Comparison of ENCODE assay signal across 17 cellular contexts in the genomic region with DNA sequence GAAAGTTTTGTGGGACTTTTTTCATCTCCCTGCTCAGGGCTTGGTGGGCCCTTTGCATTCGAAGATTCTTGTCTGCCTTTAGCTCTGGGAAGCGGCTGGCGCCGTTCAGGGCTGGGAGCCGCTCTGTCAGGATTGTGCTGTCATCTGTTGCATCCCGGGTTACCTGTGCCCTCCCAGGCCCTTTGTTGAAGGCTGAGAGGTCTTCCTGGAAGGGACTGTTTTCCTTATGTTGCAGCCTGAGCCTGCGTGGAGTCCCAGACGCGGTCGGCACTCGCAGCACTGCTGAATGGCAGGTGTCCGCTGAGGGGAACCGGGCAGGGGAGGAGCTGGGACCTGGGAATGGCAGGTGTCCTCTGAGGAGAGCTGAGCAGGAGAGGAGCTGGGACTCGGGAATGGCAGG. TPM values are rescaled to one million over a fixed set of nuclear protein-coding genes. Genes with fewer than 3 reads are reported as not detected.
DNase-seq lines count a peak whose midpoint lies in the region; ATAC-seq and TF ChIP-seq lines count a peak whose summit lies in the region.
"Had no signal": no experiment of that assay in that cellular context is flagged by ENCODE, and none has a peak within 500 bp of the region (broad histone marks: within the 10 kb centered on the region; RNA-seq: fewer than 3 reads in every experiment).

No MANE protein-coding gene starts in this region.

- intact Hi-C loops in right cardiac atrium (cut with DNase I) (no loop called here), left ventricle myocardium superior (cut with micrococcal nuclease) (no loop called here), lower lobe of right lung (cut with DNase I) (no loop called here)

- H3K27me3 ChIP-seq in right cardiac atrium (ENCODE audit: control insufficient read depth, insufficient read depth): no peaks in the 10 kb centered on the region
- H3K27me3 ChIP-seq in lower lobe of right lung (ENCODE audit: low read depth): no peaks in the 10 kb centered on the region
- H3K27me3 ChIP-seq: sigmoid colon had no signal

- no peaks in the 10 kb centered on the region for H3K36me3 ChIP-seq in lower lobe of right lung
- H3K36me3 ChIP-seq: sigmoid colon, thoracic aorta had no signal

- no peaks in the 10 kb centered on the region for H3K9me3 ChIP-seq in right cardiac atrium (ENCODE audit: control insufficient read depth, low read length)
- H3K9me3 ChIP-seq in lower lobe of right lung: no peaks in the 10 kb centered on the region
- H3K9me3 ChIP-seq: sigmoid colon, thoracic aorta had no signal

- H3K27ac ChIP-seq in right cardiac atrium (ENCODE audit: low read length): no peak overlapping the region
- H3K27ac ChIP-seq in lower lobe of right lung: no peak overlapping the region
- H3K27ac ChIP-seq: sigmoid colon, SK-N-MC, thoracic aorta had no signal

- WGBS in right cardiac atrium: 82% methylated on average over 14 of the region's 14 CpGs

- H3K4me1 ChIP-seq in right cardiac atrium (ENCODE audit: control insufficient read depth, insufficient read depth, low read length) (peaks cover 14% of the 10 kb centered on the region), lower lobe of right lung (peaks cover 27% of the 10 kb centered on the region)

- no peak for TF ChIP-seq CTCF in lower lobe of right lung (IDR thresholded peaks at IDR 0.05)

- H3K4me3 ChIP-seq in right cardiac atrium (ENCODE audit: low read length): no peak overlapping the region
- H3K4me3 ChIP-seq in lower lobe of right lung: no peak overlapping the region
- H3K4me3 ChIP-seq: sigmoid colon, SK-N-MC, thoracic aorta had no signal

- DNase-seq in NCI-H1105 treated with DMSO at 0.1 percent for 48 hours (lab: John Stamatoyannopoulos, UW) (peak; percentile 41), NCI-H1105 (lab: John Stamatoyannopoulos, UW) (no peak), right cardiac atrium (peak; percentile 2 to 40 (median 37)), left ventricle myocardium superior (no peak), lower lobe of right lung (peak; percentile 36), NCI-H1930 (lab: John Stamatoyannopoulos, UW) (no peak), NCI-H128 (lab: John Stamatoyannopoulos, UW; ENCODE audit: unreplicated experiment) (no peak)
- DNase-seq: 8988T; activated T-cell treated with anti-CD3 and anti-CD28 coated beads, Interleukin-2, amount 50 U/mL, for 72 hours; amygdala; CD4-positive, alpha-beta memory T cell; Kasumi-1; stimulated activated CD4-positive, alpha-beta T cell treated with anti-CD3 and anti-CD28 coated beads, Interleukin-4, amount 100 ng/mL, for 1 hour had no signal

- ATAC-seq in right cardiac atrium (no peak), left ventricle myocardium superior (no peak), lower lobe of right lung (no peak), HG03354 (IDR thresholded peaks at IDR 0.05; ENCODE audit: poor library complexity, severe bottlenecking, unreplicated experiment) (no peak)
- ATAC-seq: activated T-cell treated with anti-CD3 and anti-CD28 coated beads, Interleukin-2, amount 50 U/mL, for 72 hours had no signal

RNA-seq across cellular contexts. Expression of gene RGS12, which starts 15.9 kb away (rescaled TPM):
- total RNA-seq in right cardiac atrium (10 to 100 TPM; 11.6 to 18.2 (median 14.6) TPM), left ventricle myocardium superior (14.6 TPM), lower lobe of right lung (59.5 TPM)
- polyA plus RNA-seq in right cardiac atrium: 20.8 TPM

RNA-seq across cellular contexts. Expression of gene MSANTD1, which starts 59.7 kb away (rescaled TPM):
- total RNA-seq in right cardiac atrium: under 1 TPM; 0.23 to 0.40 (median 0.34) TPM
- 0.20 TPM for polyA plus RNA-seq in right cardiac atrium
- total RNA-seq in left ventricle myocardium superior: 0.45 TPM
- total RNA-seq in lower lobe of right lung: 1.9 TPM

Comparison
In these comparisons a context has a peak if more than half of its experiments do, and no peak if none do; other contexts are left out.
1. DNase-seq: peak in NCI-H1105 treated with DMSO at 0.1 percent for 48 hours (single experiment), right cardiac atrium (3 of 3) and lower lobe of right lung (single experiment); none in NCI-H1105 (single experiment), left ventricle myocardium superior (single experiment), NCI-H1930 (0 of 2) and NCI-H128 (single experiment).